8 cellular contexts compared by ENCODE assay signal in the genomic region with DNA sequence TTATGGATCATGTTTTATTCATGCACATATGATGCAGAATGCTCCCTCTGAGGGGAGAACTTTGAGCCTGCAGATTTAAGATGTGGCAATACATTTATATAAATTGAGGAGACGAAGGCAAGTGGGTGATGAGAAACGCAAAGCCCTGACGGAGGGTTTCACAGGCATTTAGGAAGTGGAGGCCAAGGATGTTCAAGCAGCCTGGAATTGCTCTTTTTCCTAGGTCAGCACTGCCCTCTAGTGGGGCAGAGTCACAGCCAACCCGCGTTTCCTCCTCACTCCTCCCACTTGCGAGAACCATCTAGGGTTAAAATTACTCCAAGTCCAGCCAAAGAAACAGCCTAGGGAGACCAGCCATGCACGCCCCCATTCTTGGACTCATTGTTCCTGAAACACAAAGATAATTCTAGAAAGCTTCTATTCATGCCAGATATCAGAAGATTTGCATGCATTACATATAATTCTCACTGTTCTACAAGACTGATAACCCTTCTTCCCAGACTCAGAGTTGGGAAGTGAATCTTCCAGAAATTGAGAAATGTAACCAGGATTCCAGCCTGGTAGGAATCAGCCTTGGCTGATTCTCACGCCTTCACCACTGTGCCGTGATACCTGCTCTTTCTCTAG.
DNase-seq lines count a peak whose midpoint lies in the region; ATAC-seq and TF ChIP-seq lines count a peak whose summit lies in the region.

No MANE protein-coding gene starts in this region.

- no peak overlapping the region for H3K4me3 Mint-ChIP-seq in progenitor cell of endocrine pancreas (ENCODE audit: low read depth)

- H3K9me3 Mint-ChIP-seq in activated naive CD4-positive, alpha-beta T cell treated with anti-CD3 and anti-CD28 coated beads, Interleukin-2, amount 50 U/mL, for 72 hours: no peaks in the 10 kb centered on the region
- no peaks in the 10 kb centered on the region for H3K9me3 Mint-ChIP-seq in progenitor cell of endocrine pancreas (ENCODE audit: low read depth)

- TF ChIP-seq CTCF in GM12873 (IDR thresholded peaks at IDR 0.05; ENCODE audit: insufficient read depth, low read depth, low read length, missing control alignments) (peak; percentile 92), Peyer's patch (IDR thresholded peaks at IDR 0.05) (peak in 4 of 6 experiments; percentile 60 to 66 (median 64)), progenitor cell of endocrine pancreas (IDR thresholded peaks at IDR 0.05; ENCODE audit: unreplicated experiment) (peak; percentile 93)

- H3K4me3 ChIP-seq in Peyer's patch: no peak overlapping the region

- TF ChIP-seq POLR2A in Peyer's patch (IDR thresholded peaks at IDR 0.05): no peak

- no peaks in the 10 kb centered on the region for H3K9me3 ChIP-seq in Peyer's patch

- H3K27ac Mint-ChIP-seq in activated naive CD4-positive, alpha-beta T cell treated with anti-CD3 and anti-CD28 coated beads, Interleukin-2, amount 50 U/mL, for 72 hours: no peak overlapping the region
- no peak overlapping the region for H3K27ac Mint-ChIP-seq in progenitor cell of endocrine pancreas

- no peaks in the 10 kb centered on the region for H3K4me1 Mint-ChIP-seq in progenitor cell of endocrine pancreas (ENCODE audit: low read depth)

- DNase-seq in A172 (ENCODE audit: low spot score): peak; percentile 63
- peak; percentile 68 for DNase-seq in HuH-7.5 (ENCODE audit: low spot score)
- DNase-seq in Peyer's patch: peak; percentile 22 to 74 (median 59)
- peak in 1 of 2 donors; percentile 60 for DNase-seq in activated naive CD4-positive, alpha-beta T cell treated with anti-CD3 and anti-CD28 coated beads, Interleukin-2, amount 50 U/mL, for 72 hours (ENCODE audit: low spot score in 2 of 2)
- DNase-seq in Right ventricle myocardium superior: peak; percentile 76
- DNase-seq in progenitor cell of endocrine pancreas (ENCODE audit: low spot score, unreplicated experiment): peak; percentile 59

- no peaks in the 10 kb centered on the region for H3K36me3 ChIP-seq in Peyer's patch

- H3K27me3 ChIP-seq in Peyer's patch: no peaks in the 10 kb centered on the region

- peak; percentile 61 to 68 for ATAC-seq in activated naive CD4-positive, alpha-beta T cell treated with anti-CD3 and anti-CD28 coated beads, Interleukin-2, amount 50 U/mL, for 72 hours
- peak; percentile 86 for ATAC-seq in Right ventricle myocardium superior (ENCODE audit: poor library complexity)
- no peak for ATAC-seq in HG02763 (IDR thresholded peaks at IDR 0.05; ENCODE audit: unreplicated experiment)

- intact Hi-C loops in Right ventricle myocardium superior (cut with DNase I): loop anchor here (2.0 to 5.0 kb wide), 2 partner anchors 376 to 780 kb away; no protein-coding TSS in a partner anchor

- H3K27me3 Mint-ChIP-seq in progenitor cell of endocrine pancreas: peaks cover 7% of the 10 kb centered on the region

- no peak overlapping the region for H3K27ac ChIP-seq in Peyer's patch

- H3K36me3 Mint-ChIP-seq in activated naive CD4-positive, alpha-beta T cell treated with anti-CD3 and anti-CD28 coated beads, Interleukin-2, amount 50 U/mL, for 72 hours: no peaks in the 10 kb centered on the region
- H3K36me3 Mint-ChIP-seq in progenitor cell of endocrine pancreas (ENCODE audit: insufficient read depth): no peaks in the 10 kb centered on the region

- no peaks in the 10 kb centered on the region for H3K4me1 ChIP-seq in Peyer's patch
